In the genomic region with DNA sequence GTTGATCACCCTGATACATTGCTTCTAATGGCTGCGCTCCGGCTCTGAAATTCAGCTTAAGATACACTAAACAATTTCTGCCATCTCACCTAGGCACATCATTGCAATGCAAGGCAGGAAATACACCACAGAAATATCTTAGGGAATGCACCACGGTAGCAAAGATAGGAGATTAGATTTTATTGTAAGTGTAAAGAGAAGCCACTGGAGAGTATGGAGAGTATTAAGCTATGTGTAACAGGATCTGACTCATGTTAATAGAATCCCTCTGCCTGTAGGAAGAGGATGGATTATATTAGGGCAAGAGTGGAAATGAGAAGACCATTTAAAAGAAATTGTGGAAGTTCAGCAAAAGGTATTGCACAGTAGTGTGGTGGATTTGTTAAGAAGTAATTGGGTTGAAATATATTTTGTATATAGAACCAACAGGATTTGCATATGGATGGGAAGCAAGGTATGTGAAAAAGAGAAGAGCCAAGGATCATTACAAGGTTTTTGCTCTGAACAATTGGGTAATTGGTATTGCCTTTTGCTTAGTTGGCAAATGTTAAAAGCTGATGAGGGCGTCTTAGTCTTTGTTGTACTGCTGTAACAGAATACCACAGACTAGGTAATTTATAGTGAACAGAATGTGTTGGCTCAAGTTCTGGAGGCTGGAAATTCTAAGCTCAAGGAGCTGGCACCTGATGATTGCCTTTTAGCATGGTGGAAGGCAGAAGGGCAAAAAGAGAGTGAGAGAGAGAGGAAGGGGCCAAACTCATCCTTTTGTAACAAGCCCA, we compare ENCODE assay signal across 19 cellular contexts.
A peak's percentile ranks its signal among the peaks of the same experiment; 100 is the strongest.
DNase-seq lines count a peak whose midpoint lies in the region; ATAC-seq and TF ChIP-seq lines count a peak whose summit lies in the region.
"Had no signal": no experiment of that assay in that cellular context is flagged by ENCODE, and none has a peak within 500 bp of the region (broad histone marks: within the 10 kb centered on the region; RNA-seq: fewer than 3 reads in every experiment).

No MANE protein-coding gene starts in this region.

- H3K36me3 Mint-ChIP-seq in effector memory CD8-positive, alpha-beta T cell (ENCODE audit: insufficient read depth) = no peaks in the 10 kb centered on the region
- H3K36me3 Mint-ChIP-seq: activated naive CD4-positive, alpha-beta T cell treated with anti-CD3 and anti-CD28 coated beads, Interleukin-2, amount 50 U/mL, for 72 hours; mesothelial cell of epicardium had no signal

- no peak for TF ChIP-seq CTCF in HFF-Myc (IDR thresholded peaks at IDR 0.05; ENCODE audit: low read depth, low read length, missing control alignments)
- no peak for TF ChIP-seq CTCF in colonic mucosa (IDR thresholded peaks at IDR 0.05)

- peaks cover 0 to 8% of the 10 kb centered on the region in 2 donors for H3K9me3 Mint-ChIP-seq in effector memory CD8-positive, alpha-beta T cell
- H3K9me3 Mint-ChIP-seq: dendritic cell treated with granulocyte-macrophage colony-stimulating factor and Interleukin-4, amounts not matched to agents 40 ng/mL and 50 ng/mL, for 4 days had no signal

- peak overlapping the region; percentile 70 for H3K27ac ChIP-seq in ACC112 (ENCODE audit: low read depth, low read length)
- H3K27ac ChIP-seq in colonic mucosa = no peak overlapping the region
- H3K27ac ChIP-seq: KMS-11, pancreas, vagina had no signal

- no peaks in the 10 kb centered on the region for H3K27me3 Mint-ChIP-seq in effector memory CD8-positive, alpha-beta T cell
- H3K27me3 Mint-ChIP-seq: dendritic cell treated with granulocyte-macrophage colony-stimulating factor and Interleukin-4, amounts not matched to agents 40 ng/mL and 50 ng/mL, for 4 days had no signal

- H3K4me3 ChIP-seq in ACC112 (ENCODE audit: low read depth, low read length) (peak overlapping the region; percentile 31; the same call in 1 of the 2 replicates), HFF-Myc (replicated peaks; ENCODE audit: low read depth, low read length) (no peak overlapping the region), colonic mucosa (no peak overlapping the region)
- H3K4me3 ChIP-seq: pancreas, vagina had no signal

- no peaks in the 10 kb centered on the region for H3K9me3 ChIP-seq in colonic mucosa
- H3K9me3 ChIP-seq: BE2C, pancreas, vagina had no signal

- H3K79me2 ChIP-seq in ACC112 (ENCODE audit: control insufficient read depth, insufficient read depth, low read length, unreplicated experiment) = no peaks in the 10 kb centered on the region

- no peaks in the 10 kb centered on the region for H3K36me3 ChIP-seq in ACC112 (ENCODE audit: insufficient read depth, low read length)
- H3K36me3 ChIP-seq in colonic mucosa = no peaks in the 10 kb centered on the region
- H3K36me3 ChIP-seq: BE2C, pancreas, vagina had no signal

- H3K27ac Mint-ChIP-seq in effector memory CD8-positive, alpha-beta T cell = no peak overlapping the region
- H3K27ac Mint-ChIP-seq: activated naive CD4-positive, alpha-beta T cell treated with anti-CD3 and anti-CD28 coated beads, Interleukin-2, amount 50 U/mL, for 72 hours; dendritic cell treated with granulocyte-macrophage colony-stimulating factor and Interleukin-4, amounts not matched to agents 40 ng/mL and 50 ng/mL, for 4 days; mesothelial cell of epicardium had no signal

- H3K4me1 Mint-ChIP-seq in effector memory CD8-positive, alpha-beta T cell (ENCODE audit: low read depth in 2 of 2) = no peaks in the 10 kb centered on the region
- H3K4me1 Mint-ChIP-seq: mesothelial cell of epicardium had no signal

- no peaks in the 10 kb centered on the region for H3K27me3 ChIP-seq in ACC112 (ENCODE audit: insufficient read depth, low read length)
- no peaks in the 10 kb centered on the region for H3K27me3 ChIP-seq in colonic mucosa
- H3K27me3 ChIP-seq: BE2C, pancreas, vagina had no signal

- ATAC-seq in HG03439 (IDR thresholded peaks at IDR 0.05; ENCODE audit: unreplicated experiment) = no peak
- ATAC-seq in effector memory CD8-positive, alpha-beta T cell (replicated peaks) = no peak
- ATAC-seq: activated naive CD4-positive, alpha-beta T cell treated with anti-CD3 and anti-CD28 coated beads, Interleukin-2, amount 50 U/mL, for 72 hours; pancreas had no signal

- intact Hi-C loops in colonic mucosa (cut with DNase I) = no loop called here

- peak overlapping the region; percentile 26 for H2AFZ ChIP-seq in ACC112 (ENCODE audit: low read length, unreplicated experiment)

- DNase-seq in HFF-Myc (ENCODE audit: extremely low read depth, low read depth) (peak; percentile 77), amniotic epithelial cell (ENCODE audit: low read depth) (peak; percentile 76), foreskin melanocyte (peak; percentile 9), DMS79 (lab: John Stamatoyannopoulos, UW) (no peak), colonic mucosa (no peak)
- DNase-seq in effector memory CD8-positive, alpha-beta T cell = no peak
- DNase-seq: activated CD8-positive, alpha-beta memory T cell treated with anti-CD3 and anti-CD28 coated beads for 24 hours; BE2C; GDM1; hypothalamus; pancreas; stimulated activated CD4-positive, alpha-beta T cell treated with anti-CD3 and anti-CD28 coated beads, Interleukin-1b, Interleukin-23, amount 100 ng/mL, for 48 hours had no signal

- no peak overlapping the region for H3K4me3 Mint-ChIP-seq in effector memory CD8-positive, alpha-beta T cell
- H3K4me3 Mint-ChIP-seq: dendritic cell treated with granulocyte-macrophage colony-stimulating factor and Interleukin-4, amounts not matched to agents 40 ng/mL and 50 ng/mL, for 4 days; mesothelial cell of epicardium had no signal

- H3K9ac ChIP-seq in colonic mucosa (ENCODE audit: low read depth in 2 of 2, low read length in 2 of 2) = no peak overlapping the region
- H3K9ac ChIP-seq: KMS-11 had no signal

- H3K4me1 ChIP-seq in ACC112 (ENCODE audit: control insufficient read depth, insufficient read depth, low read length, unreplicated experiment) = peaks cover 17% of the 10 kb centered on the region
- H3K4me1 ChIP-seq in colonic mucosa = no peaks in the 10 kb centered on the region
- H3K4me1 ChIP-seq: BE2C, vagina had no signal

Comparison
In these comparisons a context has a peak if more than half of its experiments do, and no peak if none do; other contexts are left out.
1. DNase-seq: peak in HFF-Myc (single experiment), amniotic epithelial cell (single experiment) and foreskin melanocyte (single experiment); none in DMS79 (single experiment), colonic mucosa (single experiment) and effector memory CD8-positive, alpha-beta T cell (0 of 3).